In genomic region chr4:2924286-2924685, GRCh38 we compare ENCODE assay signal across 1 cellular context.
TF ChIP-seq lines count a peak whose summit lies in the region.

No MANE protein-coding gene starts in this region.

TF ChIP-seq in WTC11, 78 proteins besides CTCF, POLR2A, EP300 and RAD21 (continued from another document):
- no peak for TF ChIP-seq PRDM15 (CRISPR knock-in tag; IDR thresholded peaks at IDR 0.05)
- TF ChIP-seq ZBTB21 (CRISPR knock-in tag; IDR thresholded peaks at IDR 0.05; ENCODE audit: borderline replicate concordance): no peak
- no peak for TF ChIP-seq ERG (CRISPR knock-in tag; IDR thresholded peaks at IDR 0.05)
- no peak for TF ChIP-seq ETV6 (CRISPR knock-in tag; IDR thresholded peaks at IDR 0.05)
- TF ChIP-seq NR3C1 (CRISPR knock-in tag; conservative IDR thresholded peaks at IDR 0.05; ENCODE audit: low read depth): no peak
- no peak for TF ChIP-seq RORB (CRISPR knock-in tag; IDR thresholded peaks at IDR 0.05)
- TF ChIP-seq IRF2 (CRISPR knock-in tag; IDR thresholded peaks at IDR 0.05; ENCODE audit: borderline replicate concordance, low read depth): no peak
- TF ChIP-seq RELA (CRISPR knock-in tag; IDR thresholded peaks at IDR 0.05; ENCODE audit: borderline replicate concordance): no peak
- no peak for TF ChIP-seq ZNF532 (CRISPR knock-in tag; IDR thresholded peaks at IDR 0.05; ENCODE audit: borderline replicate concordance)
- no peak for TF ChIP-seq FOXJ3 (CRISPR knock-in tag; IDR thresholded peaks at IDR 0.05; ENCODE audit: borderline replicate concordance)
- TF ChIP-seq ATF3 (CRISPR knock-in tag; conservative IDR thresholded peaks at IDR 0.05): no peak
- TF ChIP-seq ZNF121 (CRISPR knock-in tag; IDR thresholded peaks at IDR 0.05): no peak
- TF ChIP-seq EMX1 (CRISPR knock-in tag; IDR thresholded peaks at IDR 0.05): no peak
- no peak for TF ChIP-seq GTF2I (CRISPR knock-in tag; conservative IDR thresholded peaks at IDR 0.05)
- TF ChIP-seq HMGXB4 (CRISPR knock-in tag; IDR thresholded peaks at IDR 0.05): no peak
- TF ChIP-seq NFE2L1 (CRISPR knock-in tag; IDR thresholded peaks at IDR 0.05): no peak
TF ChIP-seq in WTC11: peak in this region for 0.
